In genomic region chr11:37422511-37422910, GRCh38 we compare ENCODE assay signal across 26 cellular contexts.
A peak's percentile ranks its signal among the peaks of the same experiment; 100 is the strongest.
DNase-seq lines count a peak whose midpoint lies in the region; ATAC-seq, FAIRE-seq and TF ChIP-seq lines count a peak whose summit lies in the region.
"Had no signal": no experiment of that assay in that cellular context is flagged by ENCODE, and none has a peak within 500 bp of the region (broad histone marks: within the 10 kb centered on the region; RNA-seq: fewer than 3 reads in every experiment).

No MANE protein-coding gene starts in this region.

- FAIRE-seq in H54 (lab: Jason Lieb, UNC) (peak; percentile 20), small intestine (lab: Jason Lieb, UNC) (peak; percentile 10)
- FAIRE-seq: A549, D721Med, GM12878, GM19239 had no signal

- intact Hi-C loops in activated T-helper 1 cell treated with anti-CD3 and anti-CD28 coated beads, Interleukin-12 subunit alpha, Interleukin-12 subunit beta, Interleukin-2, Interleukin-4 antibody, amounts not matched to agents 30 ng/mL and 10 ng/mL and 1 ng/mL, durations not matched to agents 14 hours and 24 hours and 36 hours (cut with micrococcal nuclease), result no loop called here

- no peaks in the 10 kb centered on the region for H3K9me3 ChIP-seq in small intestine (ENCODE audit: control insufficient read depth, low read depth)
- H3K9me3 ChIP-seq: BE2C had no signal

- no peak overlapping the region for H3K27ac Mint-ChIP-seq in activated T-helper 1 cell treated with anti-CD3 and anti-CD28 coated beads, Interleukin-12 subunit alpha, Interleukin-12 subunit beta, Interleukin-2, Interleukin-4 antibody, amounts not matched to agents 30 ng/mL and 10 ng/mL and 1 ng/mL, durations not matched to agents 14 hours and 24 hours and 36 hours
- H3K27ac Mint-ChIP-seq: CD14-positive monocyte; CD4-positive, alpha-beta T cell; CD8-positive, alpha-beta memory T cell; GM23338; HFFc6 had no signal

- TF ChIP-seq POLR2A in H54 (IDR thresholded peaks at IDR 0.05; ENCODE audit: low read depth, low read length), result no peak

- no peak overlapping the region for H3K27ac ChIP-seq in small intestine (ENCODE audit: low read depth in 1 of 2, low read length in 1 of 2)
- H3K27ac ChIP-seq: A549; BLaER1 treated with 17β-estradiol and CSF1 and Interleukin-3, amounts not matched to agents 10 nM and 100 nM had no signal

- no peaks in the 10 kb centered on the region for H3K27me3 ChIP-seq in small intestine (ENCODE audit: control insufficient read depth in 2 of 2, insufficient read depth in 2 of 2, low read length in 2 of 2)
- H3K27me3 ChIP-seq: BE2C; BLaER1 treated with 17β-estradiol and CSF1 and Interleukin-3, amounts not matched to agents 10 nM and 100 nM had no signal

- H3K9me3 Mint-ChIP-seq in activated T-helper 1 cell treated with anti-CD3 and anti-CD28 coated beads, Interleukin-12 subunit alpha, Interleukin-12 subunit beta, Interleukin-2, Interleukin-4 antibody, amounts not matched to agents 30 ng/mL and 10 ng/mL and 1 ng/mL, durations not matched to agents 14 hours and 24 hours and 36 hours, result peaks cover 9% of the 10 kb centered on the region

- H3K4me3 ChIP-seq in small intestine (ENCODE audit: low read depth in 1 of 2, low read length in 2 of 2), result no peak overlapping the region
- H3K4me3 ChIP-seq: A549; BLaER1 treated with 17β-estradiol and CSF1 and Interleukin-3, amounts not matched to agents 10 nM and 100 nM; GM12878; GM23338; HAP-1 had no signal

- H3K4me1 Mint-ChIP-seq in activated T-helper 1 cell treated with anti-CD3 and anti-CD28 coated beads, Interleukin-12 subunit alpha, Interleukin-12 subunit beta, Interleukin-2, Interleukin-4 antibody, amounts not matched to agents 30 ng/mL and 10 ng/mL and 1 ng/mL, durations not matched to agents 14 hours and 24 hours and 36 hours (ENCODE audit: low read depth), result no peaks in the 10 kb centered on the region
- H3K4me1 Mint-ChIP-seq: CD14-positive monocyte; CD8-positive, alpha-beta memory T cell; GM23338 had no signal

- no peaks in the 10 kb centered on the region for H3K36me3 ChIP-seq in small intestine (ENCODE audit: control insufficient read depth in 2 of 2, insufficient read depth in 2 of 2, low read length in 2 of 2)
- H3K36me3 ChIP-seq: BE2C; BLaER1 treated with 17β-estradiol and CSF1 and Interleukin-3, amounts not matched to agents 10 nM and 100 nM; HAP-1 had no signal

- no peak for ATAC-seq in HG03439 (IDR thresholded peaks at IDR 0.05; ENCODE audit: unreplicated experiment)
- ATAC-seq: A549, GM12878, GM23338 had no signal

- DNase-seq in EL, result peak; percentile 11
- DNase-seq in H54 (ENCODE audit: insufficient read length, low spot score), result no peak
- DNase-seq in amniotic epithelial cell (ENCODE audit: low read depth), result peak; percentile 2
- DNase-seq in small intestine, result no peak
- DNase-seq in activated T-helper 1 cell treated with anti-CD3 and anti-CD28 coated beads, Interleukin-12 subunit alpha, Interleukin-12 subunit beta, Interleukin-2, Interleukin-4 antibody, amounts not matched to agents 30 ng/mL and 10 ng/mL and 1 ng/mL, durations not matched to agents 14 hours and 24 hours and 36 hours (ENCODE audit: low spot score), result no peak
- DNase-seq in DMS114 treated with DMSO at 0.1 percent for 48 hours (lab: John Stamatoyannopoulos, UW; ENCODE audit: unreplicated experiment), result no peak
- DNase-seq: 8988T; ACHN; AML-193; BE2C; CD4-positive, alpha-beta T cell; CD8-positive, alpha-beta memory T cell; DMS 273 treated with DMSO at 0.1 percent for 48 hours; DMS53; DMS79 treated with DMSO at 0.1 percent for 48 hours; GDM1; HFFc6 had no signal

- H3K36me3 Mint-ChIP-seq in activated T-helper 1 cell treated with anti-CD3 and anti-CD28 coated beads, Interleukin-12 subunit alpha, Interleukin-12 subunit beta, Interleukin-2, Interleukin-4 antibody, amounts not matched to agents 30 ng/mL and 10 ng/mL and 1 ng/mL, durations not matched to agents 14 hours and 24 hours and 36 hours (ENCODE audit: low read depth), result no peaks in the 10 kb centered on the region
- H3K36me3 Mint-ChIP-seq: CD14-positive monocyte; CD8-positive, alpha-beta memory T cell had no signal

- H3K4me3 Mint-ChIP-seq in activated T-helper 1 cell treated with anti-CD3 and anti-CD28 coated beads, Interleukin-12 subunit alpha, Interleukin-12 subunit beta, Interleukin-2, Interleukin-4 antibody, amounts not matched to agents 30 ng/mL and 10 ng/mL and 1 ng/mL, durations not matched to agents 14 hours and 24 hours and 36 hours, result no peak overlapping the region
- H3K4me3 Mint-ChIP-seq: CD14-positive monocyte; CD4-positive, alpha-beta T cell; CD8-positive, alpha-beta memory T cell; GM23338; HFFc6 had no signal

- no peaks in the 10 kb centered on the region for H3K4me1 ChIP-seq in small intestine (ENCODE audit: control insufficient read depth in 2 of 2, insufficient read depth in 1 of 2, low read depth in 1 of 2, low read length in 1 of 2)
- H3K4me1 ChIP-seq: A549, BE2C, HAP-1 had no signal

- H3K27me3 Mint-ChIP-seq in activated T-helper 1 cell treated with anti-CD3 and anti-CD28 coated beads, Interleukin-12 subunit alpha, Interleukin-12 subunit beta, Interleukin-2, Interleukin-4 antibody, amounts not matched to agents 30 ng/mL and 10 ng/mL and 1 ng/mL, durations not matched to agents 14 hours and 24 hours and 36 hours (ENCODE audit: insufficient read depth), result no peaks in the 10 kb centered on the region
- H3K27me3 Mint-ChIP-seq: CD4-positive, alpha-beta T cell; CD8-positive, alpha-beta memory T cell had no signal

Comparison
In these comparisons a context has a peak if more than half of its experiments do, and no peak if none do; other contexts are left out.
1. DNase-seq: peak in EL (single experiment) and amniotic epithelial cell (single experiment); none in H54 (single experiment), small intestine (single experiment), activated T-helper 1 cell treated with anti-CD3 and anti-CD28 coated beads, Interleukin-12 subunit alpha, Interleukin-12 subunit beta, Interleukin-2, Interleukin-4 antibody, amounts not matched to agents 30 ng/mL and 10 ng/mL and 1 ng/mL, durations not matched to agents 14 hours and 24 hours and 36 hours (single experiment) and DMS114 treated with DMSO at 0.1 percent for 48 hours (single experiment).